In genomic region chr4:2402453-2402852, GRCh38 we compare ENCODE assay signal across 9 cellular contexts. TPM values are rescaled to one million over a fixed set of nuclear protein-coding genes. Genes with fewer than 3 reads are reported as not detected.
DNase-seq lines count a peak whose midpoint lies in the region; ATAC-seq and TF ChIP-seq lines count a peak whose summit lies in the region.
"Had no signal": no experiment of that assay in that cellular context is flagged by ENCODE, and none has a peak within 500 bp of the region (broad histone marks: within the 10 kb centered on the region; RNA-seq: fewer than 3 reads in every experiment).

No MANE protein-coding gene starts in this region.

- H3K9me3 ChIP-seq in naive thymus-derived CD4-positive, alpha-beta T cell (ENCODE audit: control insufficient read depth in 2 of 3, low read length in 3 of 3): no peaks in the 10 kb centered on the region
- H3K9me3 ChIP-seq in uterus: no peaks in the 10 kb centered on the region

- intact Hi-C loops in naive thymus-derived CD4-positive, alpha-beta T cell (cut with micrococcal nuclease): loop anchor here in 1 of 2 donors (2.0 kb wide), 1 partner anchor 16 kb away; the partner anchor contains the start of genes CFAP99 and ZFYVE28
- intact Hi-C loops in uterus (cut with DNase I; ENCODE audit: low total_unique reads) (loop anchor here (10.0 kb wide), 1 partner anchor 138 kb away; the partner anchor contains the start of gene MXD4), posterior vena cava (cut with DNase I) (no loop called here)

- no peak for TF ChIP-seq POLR2A in uterus (IDR thresholded peaks at IDR 0.05)

- DNase-seq in AG08395 (ENCODE audit: low spot score): peak; percentile 11
- DNase-seq in NCI-H1694 (lab: John Stamatoyannopoulos, UW): peak; percentile 22
- DNase-seq in naive thymus-derived CD4-positive, alpha-beta T cell: peak in 3 of 9 donors; percentile 25 to 29 (median 28)
- no peak for DNase-seq in uterus
- DNase-seq in NCI-H2029 (lab: John Stamatoyannopoulos, UW): no peak
- no peak for DNase-seq in posterior vena cava (ENCODE audit: low spot score)
- DNase-seq in SK-N-DZ (ENCODE audit: low spot score): no peak

- peak overlapping the region in 7 of 9 donors; percentile 22 to 86 (median 54) for H3K27ac Mint-ChIP-seq in naive thymus-derived CD4-positive, alpha-beta T cell

- H3K4me1 Mint-ChIP-seq in naive thymus-derived CD4-positive, alpha-beta T cell: peaks cover 13 to 42% (median 29%) of the 10 kb centered on the region in 7 donors

- H3K4me3 ChIP-seq in naive thymus-derived CD4-positive, alpha-beta T cell (ENCODE audit: low read length): peak overlapping the region; percentile 53
- peak overlapping the region in 1 of 2 donors; percentile 15 for H3K4me3 ChIP-seq in uterus

- H3K27ac ChIP-seq in cingulate gyrus (ENCODE audit: low read depth, low read length) (peak overlapping the region; percentile 63), uterus (peak overlapping the region in 1 of 2 donors; percentile 10)
- H3K27ac ChIP-seq in naive thymus-derived CD4-positive, alpha-beta T cell (ENCODE audit: low read depth, low read length): no peak overlapping the region

- peak overlapping the region; percentile 55 to 87 (median 83) for H3K4me3 Mint-ChIP-seq in naive thymus-derived CD4-positive, alpha-beta T cell

- no peak for TF ChIP-seq CTCF in uterus (IDR thresholded peaks at IDR 0.05)

- H3K36me3 ChIP-seq in naive thymus-derived CD4-positive, alpha-beta T cell (ENCODE audit: control insufficient read depth in 2 of 3, insufficient read depth in 3 of 3, low read length in 3 of 3): no peaks in the 10 kb centered on the region
- H3K36me3 ChIP-seq in uterus: no peaks in the 10 kb centered on the region

- peaks cover 0 to 10% (median 0%) of the 10 kb centered on the region in 5 donors for H3K27me3 Mint-ChIP-seq in naive thymus-derived CD4-positive, alpha-beta T cell

- peaks cover 0 to 1% (median 0%) of the 10 kb centered on the region in 5 donors for H3K36me3 Mint-ChIP-seq in naive thymus-derived CD4-positive, alpha-beta T cell

- peaks cover 16% of the 10 kb centered on the region in 2 donors for H3K4me1 ChIP-seq in naive thymus-derived CD4-positive, alpha-beta T cell (ENCODE audit: control insufficient read depth in 2 of 2, insufficient read depth in 2 of 2, low read length in 2 of 2)
- H3K4me1 ChIP-seq in uterus: peaks cover 0 to 12% of the 10 kb centered on the region in 2 donors

- H3K27me3 ChIP-seq in naive thymus-derived CD4-positive, alpha-beta T cell (ENCODE audit: control insufficient read depth in 2 of 2, insufficient read depth in 2 of 2, low read length in 2 of 2): no peaks in the 10 kb centered on the region
- no peaks in the 10 kb centered on the region for H3K27me3 ChIP-seq in uterus

- POLR2A ChIA-PET in naive thymus-derived CD4-positive, alpha-beta T cell (lab: Charles Lee): interaction anchor here (0.6 to 4.2 kb wide), 4 partner anchors 9 to 13 kb away, joined by 3 to 27 read pairs (median 6); no protein-coding TSS in a partner anchor

- CTCF ChIA-PET in naive thymus-derived CD4-positive, alpha-beta T cell (lab: Charles Lee): interaction anchor here (0.6 to 1.5 kb wide), 4 partner anchors 9 to 14 kb away, joined by 3 to 6 read pairs (median 4); no protein-coding TSS in a partner anchor

- H3K9me3 Mint-ChIP-seq in naive thymus-derived CD4-positive, alpha-beta T cell: no peaks in the 10 kb centered on the region

- peak; percentile 56 for ATAC-seq in naive thymus-derived CD4-positive, alpha-beta T cell

RNA-seq across cellular contexts. Expression of gene ZFYVE28, which starts 16.0 kb away (rescaled TPM):
- total RNA-seq in naive thymus-derived CD4-positive, alpha-beta T cell: 10 to 100 TPM; 15.2 to 26.5 (median 16.1) TPM
- 1 to 10 TPM; 6.1 to 7.4 TPM for polyA plus RNA-seq in naive thymus-derived CD4-positive, alpha-beta T cell
- total RNA-seq in uterus (10 to 100 TPM in 3 of 4 donors, 1 to 10 TPM in 1; 5.4 to 16.7 (median 13.4) TPM), posterior vena cava (1 to 10 TPM; 7.4 to 8.4 TPM)
- polyA plus RNA-seq in SK-N-DZ (2014; cell fraction: cytosol; rRNA removed): 0.77 TPM in 1 of 2 replicates, not detected in the other
- 0.91 TPM in 1 of 2 replicates, not detected in the other for polyA plus RNA-seq in SK-N-DZ (2014; cell fraction: nucleus; rRNA removed)

RNA-seq across cellular contexts. Expression of gene CFAP99, which starts 16.3 kb away (rescaled TPM):
- under 1 TPM in 2 of 5 experiments, not detected in 3; 0.12 to 0.27 TPM for total RNA-seq in naive thymus-derived CD4-positive, alpha-beta T cell
- not detected for polyA plus RNA-seq in naive thymus-derived CD4-positive, alpha-beta T cell
- total RNA-seq in uterus: under 1 TPM in 2 of 4 donors, not detected in 2; 0.21 to 0.46 TPM
- total RNA-seq in posterior vena cava: not detected
- polyA plus RNA-seq in SK-N-DZ (2014; cell fraction: cytosol; rRNA removed): not detected in 2 replicates
- not detected in 2 replicates for polyA plus RNA-seq in SK-N-DZ (2014; cell fraction: nucleus; rRNA removed)
- total RNA-seq: dermis microvascular lymphatic vessel endothelial cell had no signal

Comparison
In these comparisons a context has a peak if more than half of its experiments do, and no peak if none do; other contexts are left out.
1. DNase-seq: peak in AG08395 (single experiment) and NCI-H1694 (single experiment); none in uterus (0 of 2), NCI-H2029 (single experiment), posterior vena cava (single experiment) and SK-N-DZ (single experiment).